In genomic region chr3:171851685-171852084, GRCh38 we compare ENCODE assay signal across 20 cellular contexts. TPM values are rescaled to one million over a fixed set of nuclear protein-coding genes. Genes with fewer than 3 reads are reported as not detected.
DNase-seq lines count a peak whose midpoint lies in the region; ATAC-seq, FAIRE-seq and TF ChIP-seq lines count a peak whose summit lies in the region.
"Had no signal": no experiment of that assay in that cellular context is flagged by ENCODE, and none has a peak within 500 bp of the region (broad histone marks: within the 10 kb centered on the region; RNA-seq: fewer than 3 reads in every experiment).

No MANE protein-coding gene starts in this region.

- H2AFZ ChIP-seq in neural cell (ENCODE audit: low read depth, low read length) = no peak overlapping the region

- peak; percentile 86 for TF ChIP-seq EP300 in neural cell (conservative IDR thresholded peaks at IDR 0.05; ENCODE audit: poor library complexity, severe bottlenecking)

- peak; percentile 52 for DNase-seq in ELR (ENCODE audit: low read depth)
- peak; percentile 72 for DNase-seq in RCC 7860 (ENCODE audit: low spot score)
- peak; percentile 42 for DNase-seq in epithelial cell of esophagus (ENCODE audit: low read depth)
- no peak for DNase-seq in pons (ENCODE audit: low spot score)
- DNase-seq in GM10266 (ENCODE audit: extremely low spot score) = no peak
- DNase-seq in stimulated activated naive CD4-positive, alpha-beta T cell (lab: John Stamatoyannopoulos, UW) = no peak
- DNase-seq: activated CD8-positive, alpha-beta memory T cell treated with anti-CD3 and anti-CD28 coated beads for 24 hours; activated naive CD8-positive, alpha-beta T cell treated with anti-CD3 and anti-CD28 coated beads for 36 hours; COR-L47; NCI-H1417 treated with DMSO at 0.1 percent for 48 hours; NCI-H446 treated with DMSO at 0.1 percent for 48 hours; SIG-M5; stimulated activated CD4-positive, alpha-beta T cell treated with anti-CD3 and anti-CD28 coated beads, Interleukin-4, amount 100 ng/mL, for 4 hours; stimulated activated CD8-positive, alpha-beta memory T cell treated with anti-CD3 and anti-CD28 coated beads, Interleukin-4, amount 100 ng/mL, for 48 hours; testis had no signal

- no peaks in the 10 kb centered on the region for H4K20me1 ChIP-seq in neural cell (ENCODE audit: insufficient read depth)

- no peaks in the 10 kb centered on the region for H3K27me3 ChIP-seq in neural cell (ENCODE audit: insufficient read depth, low read depth, low read length)
- H3K27me3 ChIP-seq: testis had no signal

- no peaks in the 10 kb centered on the region for H3K9me3 ChIP-seq in neural cell (ENCODE audit: low read length)
- H3K9me3 ChIP-seq: testis had no signal

- no peaks in the 10 kb centered on the region for H3K36me3 ChIP-seq in neural cell (ENCODE audit: insufficient read depth, low read length)

- H3K9ac ChIP-seq in neural cell (ENCODE audit: low read length) = no peak overlapping the region

- H3K27ac ChIP-seq in neural cell (ENCODE audit: low read length) = peak overlapping the region; percentile 22
- H3K27ac ChIP-seq: testis had no signal

- FAIRE-seq in RCC 7860 (lab: Jason Lieb, UNC) = peak; percentile 64
- FAIRE-seq: GM12878 had no signal

- no peaks in the 10 kb centered on the region for H3K9me2 ChIP-seq in neural cell (ENCODE audit: insufficient read depth, low read length)

- ATAC-seq in HG03565 (IDR thresholded peaks at IDR 0.05; ENCODE audit: unreplicated experiment) = no peak
- ATAC-seq: activated CD4-positive, CD25-positive, alpha-beta regulatory T cell treated with anti-CD3 and anti-CD28 coated beads, Interleukin-2, amount 50 U/mL, for 24 hours; GM12878; left lobe of liver had no signal

- H3K4me2 ChIP-seq in neural cell (ENCODE audit: low read length) = no peak overlapping the region

- no peaks in the 10 kb centered on the region for H3F3A ChIP-seq in neural cell (ENCODE audit: insufficient read depth, low read length, poor library complexity, severe bottlenecking)

- H3K4me3 ChIP-seq in epithelial cell of esophagus (ENCODE audit: low read length) (no peak overlapping the region), neural cell (ENCODE audit: low read length) (no peak overlapping the region)
- H3K4me3 ChIP-seq: GM12878, testis had no signal

- no peak for TF ChIP-seq RAD21 in neural cell (conservative IDR thresholded peaks at IDR 0.05)

- TF ChIP-seq CTCF in epithelial cell of esophagus (IDR thresholded peaks at IDR 0.05; ENCODE audit: insufficient read depth, low read depth, low read length, missing control alignments) = no peak
- TF ChIP-seq CTCF in neural cell (IDR thresholded peaks at IDR 0.05; ENCODE audit: poor library complexity, severe bottlenecking) = no peak
- TF ChIP-seq CTCF in GM10266 (IDR thresholded peaks at IDR 0.05; ENCODE audit: control insufficient read depth, insufficient read depth, low read depth, missing control alignments) = no peak

- no peaks in the 10 kb centered on the region for H3K79me2 ChIP-seq in neural cell (replicated peaks; ENCODE audit: insufficient read depth, low read length)

TF ChIP-seq in neural cell, 6 proteins besides CTCF, POLR2A, EP300 and RAD21:
- no peak for TF ChIP-seq SMC3 (conservative IDR thresholded peaks at IDR 0.05; ENCODE audit: poor library complexity)
- TF ChIP-seq POLR2AphosphoS5 (IDR thresholded peaks at IDR 0.05) = peak; percentile 52
TF ChIP-seq in neural cell: peak in this region for 1.

RNA-seq across cellular contexts. Expression of gene TMEM212, which starts 8.5 kb away (rescaled TPM):
- not detected in 2 replicates for polyA plus RNA-seq in neural cell
- polyA minus RNA-seq in neural cell = not detected in 2 replicates
- polyA plus RNA-seq: GM12878 had no signal

RNA-seq across cellular contexts. Expression of gene PLD1, which starts 41.4 kb away (rescaled TPM):
- polyA plus RNA-seq in neural cell = 0.06 TPM in 1 of 2 replicates, not detected in the other
- polyA minus RNA-seq in neural cell = 0.24 TPM in 1 of 2 replicates, not detected in the other

Comparison
In these comparisons a context has a peak if more than half of its experiments do, and no peak if none do; other contexts are left out.
1. DNase-seq: peak in ELR (single experiment), RCC 7860 (single experiment) and epithelial cell of esophagus (single experiment); none in pons (single experiment), GM10266 (single experiment) and stimulated activated naive CD4-positive, alpha-beta T cell (0 of 6).